Comparison of ENCODE assay signal across 9 cellular contexts in genomic region chr10:91006752-91007346, GRCh38.
A peak's percentile ranks its signal among the peaks of the same experiment; 100 is the strongest.
DNase-seq lines count a peak whose midpoint lies in the region; ATAC-seq and TF ChIP-seq lines count a peak whose summit lies in the region.
"Had no signal": no experiment of that assay in that cellular context is flagged by ENCODE, and none has a peak within 500 bp of the region (broad histone marks: within the 10 kb centered on the region; RNA-seq: fewer than 3 reads in every experiment).

No MANE protein-coding gene starts in this region.

- POLR2A ChIA-PET in activated CD4-positive, alpha-beta T cell treated with anti-CD3 and anti-CD28 coated beads for 36 hours (lab: Charles Lee): no interaction called here
- POLR2A ChIA-PET in SK-N-SH (lab: Yijun Ruan, JAX): no interaction called here

- H3K27me3 ChIP-seq in SK-N-SH (ENCODE audit: insufficient read depth): no peaks in the 10 kb centered on the region

- no peaks in the 10 kb centered on the region; a peak in 2 of 4 replicates for H3K4me1 ChIP-seq in SK-N-SH (ENCODE audit: control insufficient read depth in 1 of 2, insufficient read depth in 2 of 2, low read depth in 1 of 2, low read length in 1 of 2)

- TF ChIP-seq CTCF in SK-N-SH (IDR thresholded peaks at IDR 0.05): no peak

- peaks cover 9% of the 10 kb centered on the region for H3F3A ChIP-seq in SK-N-SH (replicated peaks; ENCODE audit: insufficient read depth)

- peak overlapping the region; percentile 19 to 55; a peak in 2 of 4 replicates for H3K27ac ChIP-seq in SK-N-SH (ENCODE audit: low read depth in 2 of 2, low read length in 1 of 2)
- H3K27ac ChIP-seq: epithelial cell of prostate had no signal

- peaks cover 5% of the 10 kb centered on the region for H3K27me3 Mint-ChIP-seq in activated CD4-positive, alpha-beta T cell treated with anti-CD3 and anti-CD28 coated beads for 36 hours
- no peaks in the 10 kb centered on the region for H3K27me3 Mint-ChIP-seq in stimulated activated memory B cell treated with anti-CD40 and anti-IgM and Interleukin-4, amounts not matched to agents 10 μg/mL and 1 μg/mL and 100 μg/mL, for 72 hours

- WGBS in SK-N-SH (ENCODE audit: low lambda C conversion rate): 88% methylated on average over 1 of the region's 1 CpG

- no peak overlapping the region for H3K9ac ChIP-seq in SK-N-SH

- no peaks in the 10 kb centered on the region for H3K36me3 Mint-ChIP-seq in activated CD4-positive, alpha-beta T cell treated with anti-CD3 and anti-CD28 coated beads for 36 hours (ENCODE audit: low read depth)
- H3K36me3 Mint-ChIP-seq in stimulated activated memory B cell treated with anti-CD40 and anti-IgM and Interleukin-4, amounts not matched to agents 10 μg/mL and 1 μg/mL and 100 μg/mL, for 72 hours: peaks cover 10% of the 10 kb centered on the region

- H3K4me3 ChIP-seq in SK-N-SH (ENCODE audit: low read depth in 2 of 2, low read length in 1 of 2): no peak overlapping the region

- no peak for TF ChIP-seq EP300 in SK-N-SH (IDR thresholded peaks at IDR 0.05; ENCODE audit: borderline replicate concordance in 1 of 2, low read depth in 1 of 2, low read length in 1 of 2)

- H3K4me2 ChIP-seq in SK-N-SH: no peak overlapping the region

- peaks cover 32% of the 10 kb centered on the region for H3K4me1 Mint-ChIP-seq in activated CD4-positive, alpha-beta T cell treated with anti-CD3 and anti-CD28 coated beads for 36 hours
- H3K4me1 Mint-ChIP-seq in stimulated activated memory B cell treated with anti-CD40 and anti-IgM and Interleukin-4, amounts not matched to agents 10 μg/mL and 1 μg/mL and 100 μg/mL, for 72 hours: peaks cover 74% of the 10 kb centered on the region

- DNase-seq in activated CD4-positive, alpha-beta T cell treated with anti-CD3 and anti-CD28 coated beads for 36 hours: no peak
- no peak for DNase-seq in activated CD4-positive, alpha-beta T cell treated with anti-CD3 and anti-CD28 coated beads for 48 hours
- no peak for DNase-seq in SK-N-SH
- DNase-seq in NCI-H1092 treated with DMSO at 0.1 percent for 48 hours (lab: John Stamatoyannopoulos, UW): no peak
- DNase-seq in NCI-H187 treated with DMSO at 0.1 percent for 48 hours (lab: John Stamatoyannopoulos, UW): no peak
- DNase-seq in DMS 273 treated with DMSO at 0.1 percent for 48 hours (lab: John Stamatoyannopoulos, UW): no peak

- CTCF ChIA-PET in activated CD4-positive, alpha-beta T cell treated with anti-CD3 and anti-CD28 coated beads for 36 hours (lab: Charles Lee): interaction anchor here (0.6 to 5.9 kb wide), 30 partner anchors 11 to 379 kb away, joined by 3 to 111 read pairs (median 4); no protein-coding TSS in a partner anchor
- CTCF ChIA-PET in SK-N-SH (lab: Yijun Ruan, JAX): interaction anchor here (0.6 to 5.1 kb wide), 32 partner anchors 9 to 373 kb away, joined by 3 to 62 read pairs (median 4); partner anchors contain the start of gene RPP30

- no peak overlapping the region for H3K27ac Mint-ChIP-seq in activated CD4-positive, alpha-beta T cell treated with anti-CD3 and anti-CD28 coated beads for 36 hours
- H3K27ac Mint-ChIP-seq in stimulated activated memory B cell treated with anti-CD40 and anti-IgM and Interleukin-4, amounts not matched to agents 10 μg/mL and 1 μg/mL and 100 μg/mL, for 72 hours: peak overlapping the region; percentile 70

- no peaks in the 10 kb centered on the region for H4K20me1 ChIP-seq in SK-N-SH (ENCODE audit: insufficient read depth)

- TF ChIP-seq RAD21 in SK-N-SH (IDR thresholded peaks at IDR 0.05; ENCODE audit: low read length): no peak

- intact Hi-C loops in activated CD4-positive, alpha-beta T cell treated with anti-CD3 and anti-CD28 coated beads for 36 hours (cut with DNase I, micrococcal nuclease): loop anchor here (1.0 to 10.0 kb wide), 12 partner anchors 75 to 628 kb away; partner anchors contain the start of gene PPP1R3C (in 1 of the 2)

- no peaks in the 10 kb centered on the region for H3K36me3 ChIP-seq in SK-N-SH (replicated peaks in 1 of 2; ENCODE audit: control insufficient read depth in 1 of 2, insufficient read depth in 2 of 2, low read length in 1 of 2)

- no peaks in the 10 kb centered on the region for H3K9me3 Mint-ChIP-seq in activated CD4-positive, alpha-beta T cell treated with anti-CD3 and anti-CD28 coated beads for 36 hours (ENCODE audit: low read depth)
- H3K9me3 Mint-ChIP-seq in stimulated activated memory B cell treated with anti-CD40 and anti-IgM and Interleukin-4, amounts not matched to agents 10 μg/mL and 1 μg/mL and 100 μg/mL, for 72 hours: peaks cover 7% of the 10 kb centered on the region

- H3K9me3 ChIP-seq in SK-N-SH: no peaks in the 10 kb centered on the region

- peak; percentile 73 for ATAC-seq in activated CD4-positive, alpha-beta T cell treated with anti-CD3 and anti-CD28 coated beads for 36 hours
- ATAC-seq in HG02678 (IDR thresholded peaks at IDR 0.05; ENCODE audit: unreplicated experiment): peak; percentile 92
- ATAC-seq in stimulated activated memory B cell treated with anti-CD40 and anti-IgM and Interleukin-4, amounts not matched to agents 10 μg/mL and 1 μg/mL and 100 μg/mL, for 72 hours: peak; percentile 92

- H3K4me3 Mint-ChIP-seq in activated CD4-positive, alpha-beta T cell treated with anti-CD3 and anti-CD28 coated beads for 36 hours: no peak overlapping the region
- H3K4me3 Mint-ChIP-seq in stimulated activated memory B cell treated with anti-CD40 and anti-IgM and Interleukin-4, amounts not matched to agents 10 μg/mL and 1 μg/mL and 100 μg/mL, for 72 hours: peak overlapping the region; percentile 27

- no peaks in the 10 kb centered on the region for H3K79me2 ChIP-seq in SK-N-SH (ENCODE audit: insufficient read depth)

- H3K9me2 ChIP-seq in SK-N-SH: no peaks in the 10 kb centered on the region

- peak overlapping the region; percentile 48; the same call in 1 of the 2 replicates for H2AFZ ChIP-seq in SK-N-SH (ENCODE audit: low read depth)

TF ChIP-seq in SK-N-SH, 30 proteins besides CTCF, POLR2A, EP300 and RAD21 (continues in another document):
- TF ChIP-seq MXI1 (IDR thresholded peaks at IDR 0.05; ENCODE audit: low read depth, low read length): no peak
- TF ChIP-seq, protein P1, sequence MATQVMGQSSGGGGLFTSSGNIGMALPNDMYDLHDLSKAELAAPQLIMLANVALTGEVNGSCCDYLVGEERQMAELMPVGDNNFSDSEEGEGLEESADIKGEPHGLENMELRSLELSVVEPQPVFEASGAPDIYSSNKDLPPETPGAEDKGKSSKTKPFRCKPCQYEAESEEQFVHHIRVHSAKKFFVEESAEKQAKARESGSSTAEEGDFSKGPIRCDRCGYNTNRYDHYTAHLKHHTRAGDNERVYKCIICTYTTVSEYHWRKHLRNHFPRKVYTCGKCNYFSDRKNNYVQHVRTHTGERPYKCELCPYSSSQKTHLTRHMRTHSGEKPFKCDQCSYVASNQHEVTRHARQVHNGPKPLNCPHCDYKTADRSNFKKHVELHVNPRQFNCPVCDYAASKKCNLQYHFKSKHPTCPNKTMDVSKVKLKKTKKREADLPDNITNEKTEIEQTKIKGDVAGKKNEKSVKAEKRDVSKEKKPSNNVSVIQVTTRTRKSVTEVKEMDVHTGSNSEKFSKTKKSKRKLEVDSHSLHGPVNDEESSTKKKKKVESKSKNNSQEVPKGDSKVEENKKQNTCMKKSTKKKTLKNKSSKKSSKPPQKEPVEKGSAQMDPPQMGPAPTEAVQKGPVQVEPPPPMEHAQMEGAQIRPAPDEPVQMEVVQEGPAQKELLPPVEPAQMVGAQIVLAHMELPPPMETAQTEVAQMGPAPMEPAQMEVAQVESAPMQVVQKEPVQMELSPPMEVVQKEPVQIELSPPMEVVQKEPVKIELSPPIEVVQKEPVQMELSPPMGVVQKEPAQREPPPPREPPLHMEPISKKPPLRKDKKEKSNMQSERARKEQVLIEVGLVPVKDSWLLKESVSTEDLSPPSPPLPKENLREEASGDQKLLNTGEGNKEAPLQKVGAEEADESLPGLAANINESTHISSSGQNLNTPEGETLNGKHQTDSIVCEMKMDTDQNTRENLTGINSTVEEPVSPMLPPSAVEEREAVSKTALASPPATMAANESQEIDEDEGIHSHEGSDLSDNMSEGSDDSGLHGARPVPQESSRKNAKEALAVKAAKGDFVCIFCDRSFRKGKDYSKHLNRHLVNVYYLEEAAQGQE (IDR thresholded peaks at IDR 0.05; ENCODE audit: low read depth, low read length): no peak
- TF ChIP-seq GABPA (IDR thresholded peaks at IDR 0.05; ENCODE audit: low read depth): no peak
- TF ChIP-seq TCF12 (IDR thresholded peaks at IDR 0.05): no peak
- no peak for TF ChIP-seq FOXM1 (IDR thresholded peaks at IDR 0.05; ENCODE audit: low read depth)
- no peak for TF ChIP-seq PBX3 (IDR thresholded peaks at IDR 0.05)
- no peak for TF ChIP-seq NRF1 (IDR thresholded peaks at IDR 0.05; ENCODE audit: low read depth, low read length)
- TF ChIP-seq NFIC (IDR thresholded peaks at IDR 0.05; ENCODE audit: borderline replicate concordance): no peak
- TF ChIP-seq, protein P2, sequence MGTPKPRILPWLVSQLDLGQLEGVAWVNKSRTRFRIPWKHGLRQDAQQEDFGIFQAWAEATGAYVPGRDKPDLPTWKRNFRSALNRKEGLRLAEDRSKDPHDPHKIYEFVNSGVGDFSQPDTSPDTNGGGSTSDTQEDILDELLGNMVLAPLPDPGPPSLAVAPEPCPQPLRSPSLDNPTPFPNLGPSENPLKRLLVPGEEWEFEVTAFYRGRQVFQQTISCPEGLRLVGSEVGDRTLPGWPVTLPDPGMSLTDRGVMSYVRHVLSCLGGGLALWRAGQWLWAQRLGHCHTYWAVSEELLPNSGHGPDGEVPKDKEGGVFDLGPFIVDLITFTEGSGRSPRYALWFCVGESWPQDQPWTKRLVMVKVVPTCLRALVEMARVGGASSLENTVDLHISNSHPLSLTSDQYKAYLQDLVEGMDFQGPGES (IDR thresholded peaks at IDR 0.05; ENCODE audit: low read depth, low read length): no peak
